In the genomic region with DNA sequence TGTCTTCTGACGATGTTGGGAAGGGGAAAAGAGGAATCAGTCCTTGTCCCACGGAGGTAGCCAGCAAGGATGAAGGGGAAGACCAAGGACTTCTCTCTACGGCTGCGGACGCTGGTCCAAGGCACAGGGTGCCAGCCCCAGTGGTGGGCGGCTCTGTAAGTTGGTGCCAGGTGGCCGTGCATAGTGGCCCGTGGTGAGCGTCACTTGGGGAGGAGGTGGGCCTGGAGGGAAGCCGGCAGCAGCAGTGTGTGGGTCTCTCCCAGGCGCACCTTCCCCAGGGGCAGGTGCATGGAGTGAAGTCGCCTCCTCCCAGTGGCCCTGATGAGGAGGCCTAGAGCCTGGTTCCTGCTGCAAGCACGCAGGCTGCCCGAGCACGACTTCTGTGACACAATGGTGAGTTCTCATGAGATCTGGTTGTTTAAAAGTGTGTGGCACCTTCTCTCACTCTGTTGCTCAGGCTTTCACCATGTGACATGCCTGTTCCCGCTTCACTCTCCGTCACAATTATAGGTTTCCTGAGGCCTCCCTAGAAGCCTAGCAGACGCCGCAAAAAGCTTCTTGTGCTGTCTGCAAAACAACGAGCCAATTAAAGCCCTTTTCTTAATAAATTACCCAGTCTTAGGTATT, we compare ENCODE assay signal across 1 cellular context.
TF ChIP-seq lines count a peak whose summit lies in the region.

No MANE protein-coding gene starts in this region.

TF ChIP-seq in K562, 482 proteins besides CTCF, POLR2A, EP300 and RAD21:
- TF ChIP-seq, protein P1, sequence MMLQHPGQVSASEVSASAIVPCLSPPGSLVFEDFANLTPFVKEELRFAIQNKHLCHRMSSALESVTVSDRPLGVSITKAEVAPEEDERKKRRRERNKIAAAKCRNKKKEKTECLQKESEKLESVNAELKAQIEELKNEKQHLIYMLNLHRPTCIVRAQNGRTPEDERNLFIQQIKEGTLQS (IDR thresholded peaks at IDR 0.05) = no peak
- TF ChIP-seq, protein P1 (CRISPR knock-in tag; conservative IDR thresholded peaks at IDR 0.05) = no peak
- TF ChIP-seq ZNF696 (CRISPR knock-in tag; conservative IDR thresholded peaks at IDR 0.05) = no peak
- TF ChIP-seq CHCHD3 (CRISPR knock-in tag; IDR thresholded peaks at IDR 0.05) = no peak
- no peak for TF ChIP-seq RNF2 (IDR thresholded peaks at IDR 0.05)
- no peak for TF ChIP-seq SAFB (IDR thresholded peaks at IDR 0.05; ENCODE audit: borderline replicate concordance, low read depth, low read length)
- no peak for TF ChIP-seq ETV6 (IDR thresholded peaks at IDR 0.05; ENCODE audit: borderline replicate concordance in 1 of 2, low read depth in 2 of 2, low read length in 1 of 2)
- TF ChIP-seq ETV6 (CRISPR knock-in tag; IDR thresholded peaks at IDR 0.05; ENCODE audit: borderline replicate concordance) = no peak
- no peak for TF ChIP-seq ZNF175 (CRISPR knock-in tag; IDR thresholded peaks at IDR 0.05; ENCODE audit: low read depth)
- TF ChIP-seq, protein P2, sequence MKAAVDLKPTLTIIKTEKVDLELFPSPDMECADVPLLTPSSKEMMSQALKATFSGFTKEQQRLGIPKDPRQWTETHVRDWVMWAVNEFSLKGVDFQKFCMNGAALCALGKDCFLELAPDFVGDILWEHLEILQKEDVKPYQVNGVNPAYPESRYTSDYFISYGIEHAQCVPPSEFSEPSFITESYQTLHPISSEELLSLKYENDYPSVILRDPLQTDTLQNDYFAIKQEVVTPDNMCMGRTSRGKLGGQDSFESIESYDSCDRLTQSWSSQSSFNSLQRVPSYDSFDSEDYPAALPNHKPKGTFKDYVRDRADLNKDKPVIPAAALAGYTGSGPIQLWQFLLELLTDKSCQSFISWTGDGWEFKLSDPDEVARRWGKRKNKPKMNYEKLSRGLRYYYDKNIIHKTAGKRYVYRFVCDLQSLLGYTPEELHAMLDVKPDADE (conservative IDR thresholded peaks at IDR 0.05; ENCODE audit: control insufficient read depth, low read depth, low read length) = no peak
- no peak for TF ChIP-seq EP400 (IDR thresholded peaks at IDR 0.05)
- no peak for TF ChIP-seq ZC3H8 (IDR thresholded peaks at IDR 0.05)
- no peak for TF ChIP-seq PHF8 (IDR thresholded peaks at IDR 0.05; ENCODE audit: borderline replicate concordance, low read length)
- no peak for TF ChIP-seq MED1 (CRISPR knock-in tag; IDR thresholded peaks at IDR 0.05; ENCODE audit: borderline replicate concordance)
